Comparison of ENCODE assay signal across 1 cellular context in genomic region chr4:140150886-140151699, GRCh38.
TF ChIP-seq lines count a peak whose summit lies in the region.

No MANE protein-coding gene starts in this region.

TF ChIP-seq in H1, 55 proteins besides CTCF, POLR2A, EP300 and RAD21 (continued from another document):
- no peak for TF ChIP-seq CHD7 (IDR thresholded peaks at IDR 0.05; ENCODE audit: insufficient replicate concordance, low read length)
- TF ChIP-seq BACH1 (IDR thresholded peaks at IDR 0.05; ENCODE audit: low read length), result no peak; the same call in 1 of the 2 replicates
- 0 out of 2 replicates have a peak, but pooled peaks have one; percentile 32 for TF ChIP-seq YY1 (IDR thresholded peaks at IDR 0.05; ENCODE audit: low read depth, low read length)
- no peak for TF ChIP-seq SP4 (IDR thresholded peaks at IDR 0.05; ENCODE audit: low read length)
- TF ChIP-seq GABPA (IDR thresholded peaks at IDR 0.05; ENCODE audit: borderline replicate concordance, insufficient read depth, low read length), result no peak
- TF ChIP-seq NANOG (IDR thresholded peaks at IDR 0.05; ENCODE audit: insufficient read depth, low read depth, low read length, poor library complexity, severe bottlenecking), result no peak
- TF ChIP-seq MAFK (IDR thresholded peaks at IDR 0.05; ENCODE audit: low read depth, low read length), result no peak
- no peak for TF ChIP-seq CBX5 (IDR thresholded peaks at IDR 0.05; ENCODE audit: low read depth, low read length)
- TF ChIP-seq CEBPB (IDR thresholded peaks at IDR 0.05; ENCODE audit: low read depth, low read length), result no peak
- no peak for TF ChIP-seq SP2 (IDR thresholded peaks at IDR 0.05; ENCODE audit: low read length)
- no peak for TF ChIP-seq ATF3 (IDR thresholded peaks at IDR 0.05; ENCODE audit: insufficient read depth, low read depth, low read length)
- TF ChIP-seq, protein P1, sequence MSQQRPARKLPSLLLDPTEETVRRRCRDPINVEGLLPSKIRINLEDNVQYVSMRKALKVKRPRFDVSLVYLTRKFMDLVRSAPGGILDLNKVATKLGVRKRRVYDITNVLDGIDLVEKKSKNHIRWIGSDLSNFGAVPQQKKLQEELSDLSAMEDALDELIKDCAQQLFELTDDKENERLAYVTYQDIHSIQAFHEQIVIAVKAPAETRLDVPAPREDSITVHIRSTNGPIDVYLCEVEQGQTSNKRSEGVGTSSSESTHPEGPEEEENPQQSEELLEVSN (IDR thresholded peaks at IDR 0.05), result peak; percentile 29; the same call in 1 of the 2 replicates
- TF ChIP-seq TAF7 (optimal IDR thresholded peaks at IDR 0.05; ENCODE audit: borderline replicate concordance, low read depth, low read length), result no peak
- no peak for TF ChIP-seq RXRA (IDR thresholded peaks at IDR 0.05; ENCODE audit: insufficient read depth, low read depth, low read length)
- TF ChIP-seq EGR1 (IDR thresholded peaks at IDR 0.05; ENCODE audit: borderline replicate concordance, low read depth, low read length), result peak; percentile 71
- TF ChIP-seq SP1 (IDR thresholded peaks at IDR 0.05; ENCODE audit: low read depth, low read length), result no peak
- TF ChIP-seq RFX5 (IDR thresholded peaks at IDR 0.05; ENCODE audit: borderline replicate concordance, low read depth, low read length), result no peak
- no peak for TF ChIP-seq CHD1 (IDR thresholded peaks at IDR 0.05; ENCODE audit: low read depth, low read length)
- no peak for TF ChIP-seq EZH2 (IDR thresholded peaks at IDR 0.05; ENCODE audit: low read depth, low read length, severe bottlenecking)
- TF ChIP-seq TEAD4 (IDR thresholded peaks at IDR 0.05; ENCODE audit: low read depth, low read length), result peak; percentile 9; the same call in 1 of the 2 replicates
- no peak for TF ChIP-seq HDAC6 (IDR thresholded peaks at IDR 0.05; ENCODE audit: low read depth, low read length)
- no peak; the same call in 1 of the 2 replicates for TF ChIP-seq POLR2AphosphoS5 (IDR thresholded peaks at IDR 0.05; ENCODE audit: low read depth, low read length)
- no peak for TF ChIP-seq CTBP2 (IDR thresholded peaks at IDR 0.05; ENCODE audit: borderline replicate concordance, insufficient read depth, insufficient read length, low read length)
- TF ChIP-seq, protein P2, sequence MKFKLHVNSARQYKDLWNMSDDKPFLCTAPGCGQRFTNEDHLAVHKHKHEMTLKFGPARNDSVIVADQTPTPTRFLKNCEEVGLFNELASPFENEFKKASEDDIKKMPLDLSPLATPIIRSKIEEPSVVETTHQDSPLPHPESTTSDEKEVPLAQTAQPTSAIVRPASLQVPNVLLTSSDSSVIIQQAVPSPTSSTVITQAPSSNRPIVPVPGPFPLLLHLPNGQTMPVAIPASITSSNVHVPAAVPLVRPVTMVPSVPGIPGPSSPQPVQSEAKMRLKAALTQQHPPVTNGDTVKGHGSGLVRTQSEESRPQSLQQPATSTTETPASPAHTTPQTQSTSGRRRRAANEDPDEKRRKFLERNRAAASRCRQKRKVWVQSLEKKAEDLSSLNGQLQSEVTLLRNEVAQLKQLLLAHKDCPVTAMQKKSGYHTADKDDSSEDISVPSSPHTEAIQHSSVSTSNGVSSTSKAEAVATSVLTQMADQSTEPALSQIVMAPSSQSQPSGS (IDR thresholded peaks at IDR 0.05; ENCODE audit: low read length), result peak; percentile 74; the same call in 1 of the 2 replicates
- TF ChIP-seq TBP (IDR thresholded peaks at IDR 0.05; ENCODE audit: low read depth, low read length), result 0 out of 2 replicates have a peak, but pooled peaks have one; percentile 17
- TF ChIP-seq SUZ12 (IDR thresholded peaks at IDR 0.05; ENCODE audit: low read length), result no peak
- no peak for TF ChIP-seq KDM1A (IDR thresholded peaks at IDR 0.05; ENCODE audit: borderline replicate concordance, low read length)
- TF ChIP-seq GTF2F1 (IDR thresholded peaks at IDR 0.05; ENCODE audit: borderline replicate concordance, low read depth, low read length), result 0 out of 2 replicates have a peak, but pooled peaks have one; percentile 60
- no peak; the same call in 1 of the 2 replicates for TF ChIP-seq CREB1 (IDR thresholded peaks at IDR 0.05)
- no peak for TF ChIP-seq BCL11A (IDR thresholded peaks at IDR 0.05; ENCODE audit: low read depth in 2 of 2, low read length in 2 of 2)
- no peak for TF ChIP-seq FOSL1 (IDR thresholded peaks at IDR 0.05; ENCODE audit: insufficient read depth, low read depth, low read length)
- no peak for TF ChIP-seq USF2 (IDR thresholded peaks at IDR 0.05; ENCODE audit: low read length)
- TF ChIP-seq SIRT6 (IDR thresholded peaks at IDR 0.05; ENCODE audit: low read length), result no peak
- no peak for TF ChIP-seq SRF (IDR thresholded peaks at IDR 0.05; ENCODE audit: low read depth, low read length)
- TF ChIP-seq TAF1 (IDR thresholded peaks at IDR 0.05; ENCODE audit: low read depth, low read length), result no peak; the same call in 1 of the 2 replicates
- peak; percentile 71 for TF ChIP-seq RBBP5 (IDR thresholded peaks at IDR 0.05; ENCODE audit: borderline replicate concordance, low read depth, low read length)
- 0 out of 4 replicates have a peak, but pooled peaks of 1 of the 2 experiments have one; percentile 25 for TF ChIP-seq SIN3A (conservative IDR thresholded peaks at IDR 0.05 in 1 of 2, IDR thresholded peaks at IDR 0.05 in 1 of 2; ENCODE audit: low read depth in 1 of 2, low read length in 2 of 2)
- no peak for TF ChIP-seq SIX5 (IDR thresholded peaks at IDR 0.05; ENCODE audit: low read depth, low read length)
- no peak for TF ChIP-seq JUN (IDR thresholded peaks at IDR 0.05; ENCODE audit: low read depth, low read length)
- no peak for TF ChIP-seq TCF12 (IDR thresholded peaks at IDR 0.05; ENCODE audit: low read depth, low read length)
- no peak for TF ChIP-seq RNF2 (IDR thresholded peaks at IDR 0.05; ENCODE audit: borderline replicate concordance, low read depth, low read length, missing control alignments, poor library complexity, severe bottlenecking)
- no peak for TF ChIP-seq CHD2 (IDR thresholded peaks at IDR 0.05; ENCODE audit: low read length)
- TF ChIP-seq POU5F1 (IDR thresholded peaks at IDR 0.05; ENCODE audit: low read depth, low read length), result no peak
- TF ChIP-seq ASH2L (IDR thresholded peaks at IDR 0.05; ENCODE audit: low read length), result peak; percentile 65
- no peak for TF ChIP-seq CBX8 (IDR thresholded peaks at IDR 0.05; ENCODE audit: borderline replicate concordance, low read depth, low read length)
- peak; percentile 68 for TF ChIP-seq PHF8 (conservative IDR thresholded peaks at IDR 0.05; ENCODE audit: low read depth, low read length)
- TF ChIP-seq MAX (IDR thresholded peaks at IDR 0.05), result peak; percentile 89
- no peak for TF ChIP-seq SAP30 (IDR thresholded peaks at IDR 0.05; ENCODE audit: insufficient read depth, insufficient replicate concordance, low read length)
